Comparison of ENCODE assay signal across 9 cellular contexts in the genomic region with DNA sequence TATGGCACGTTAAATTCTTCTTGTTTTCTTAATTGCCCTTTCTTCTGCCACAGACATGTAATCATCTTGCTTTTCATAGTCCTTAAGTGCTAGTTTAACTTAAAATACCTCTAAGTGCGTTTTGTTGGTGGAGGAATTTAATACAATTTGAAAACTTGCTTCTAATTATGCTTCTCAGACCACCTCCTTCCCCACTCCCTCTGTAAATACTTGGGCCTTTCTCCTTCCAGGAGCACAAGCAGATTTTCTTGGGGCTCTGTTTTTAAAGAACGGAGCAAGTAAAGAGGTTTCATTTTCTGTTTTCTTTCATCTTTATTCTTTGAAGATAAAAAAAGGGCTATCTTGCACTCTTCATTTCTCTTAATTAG. TPM values are rescaled to one million over a fixed set of nuclear protein-coding genes. Genes with fewer than 3 reads are reported as not detected.
DNase-seq lines count a peak whose midpoint lies in the region; ATAC-seq and TF ChIP-seq lines count a peak whose summit lies in the region.
"Had no signal": no experiment of that assay in that cellular context is flagged by ENCODE, and none has a peak within 500 bp of the region (broad histone marks: within the 10 kb centered on the region; RNA-seq: fewer than 3 reads in every experiment).

No MANE protein-coding gene starts in this region.

- H2BK12ac ChIP-seq in H9 (ENCODE audit: insufficient read length, low read depth, low read length), result no peak overlapping the region

- H4K20me1 ChIP-seq in H9 (ENCODE audit: control insufficient read depth, insufficient read depth, insufficient read length), result no peaks in the 10 kb centered on the region

- no peak overlapping the region for H4K8ac ChIP-seq in H9 (replicated peaks; ENCODE audit: insufficient read length, low read depth, low read length)
- H4K8ac ChIP-seq in mesendoderm (ENCODE audit: low read depth, low read length), result no peak overlapping the region

- peak overlapping the region; percentile 60 for H3K27ac ChIP-seq in A673 (ENCODE audit: low read depth, low read length, poor library complexity, severe bottlenecking)
- no peak overlapping the region for H3K27ac ChIP-seq in H9 (ENCODE audit: insufficient read length, low read depth, low read length)
- H3K27ac ChIP-seq in angular gyrus (ENCODE audit: low read depth, low read length), result peak overlapping the region; percentile 38
- peak overlapping the region; percentile 41 for H3K27ac ChIP-seq in mesendoderm (ENCODE audit: low read depth, low read length)

- H3K9ac ChIP-seq in H9 (ENCODE audit: extremely low read depth, insufficient read length, low read length) (peak overlapping the region; percentile 37), mesendoderm (ENCODE audit: low read length) (peak overlapping the region; percentile 49)

- H3K4me1 ChIP-seq in A673 (ENCODE audit: insufficient read depth, low read length, poor library complexity, severe bottlenecking) (peaks cover 22% of the 10 kb centered on the region), H9 (ENCODE audit: insufficient read depth, low read length) (peaks cover 13% of the 10 kb centered on the region; the same call in 1 of the 2 replicates), mesendoderm (ENCODE audit: control insufficient read depth, low read depth, low read length) (peaks cover 4% of the 10 kb centered on the region)

- H3K36me3 ChIP-seq in A673 (ENCODE audit: insufficient read depth, low read length, poor library complexity, severe bottlenecking), result no peaks in the 10 kb centered on the region
- H3K36me3 ChIP-seq in mesendoderm (ENCODE audit: control insufficient read depth, insufficient read depth, low read length), result no peaks in the 10 kb centered on the region

- no peak overlapping the region for H3K4me3 Mint-ChIP-seq in H9

- no peak overlapping the region for H3K14ac ChIP-seq in H9 (ENCODE audit: insufficient read depth, low read length)

- H3K4ac ChIP-seq in H9 (ENCODE audit: low read depth, low read length), result no peak overlapping the region
- H3K4ac ChIP-seq in mesendoderm (ENCODE audit: low read depth, low read length), result no peak overlapping the region

- no peak overlapping the region for H2BK5ac ChIP-seq in H9 (ENCODE audit: insufficient read length, low read length)
- no peak overlapping the region for H2BK5ac ChIP-seq in mesendoderm (ENCODE audit: low read length)

- no peak for ATAC-seq in GM21367 (IDR thresholded peaks at IDR 0.05; ENCODE audit: unreplicated experiment)

- H3K36me3 Mint-ChIP-seq in H9 (ENCODE audit: insufficient read depth in 1 of 3, low read depth in 3 of 3), result peaks cover 0 to 25% (median 13%) of the 10 kb centered on the region in 3 experiments; a peak in 6 of 7 replicates

- H4K5ac ChIP-seq in H9 (ENCODE audit: insufficient read length, low read depth, low read length) (no peak overlapping the region), mesendoderm (ENCODE audit: low read length) (no peak overlapping the region)

- no peak overlapping the region for H2BK20ac ChIP-seq in H9 (ENCODE audit: low read depth, low read length, poor library complexity, severe bottlenecking)

- H3K4me2 ChIP-seq in H9 (ENCODE audit: insufficient read depth, insufficient read length, low read length) (peak overlapping the region; percentile 95), mesendoderm (ENCODE audit: low read length) (peak overlapping the region; percentile 32)

- no peak overlapping the region for H3K23ac ChIP-seq in H9 (ENCODE audit: insufficient read length, low read depth, low read length)
- H3K23ac ChIP-seq in mesendoderm (ENCODE audit: low read length), result no peak overlapping the region

- no peaks in the 10 kb centered on the region for H3K9me3 Mint-ChIP-seq in H9

- H3K79me1 ChIP-seq in H9 (ENCODE audit: insufficient read depth, low read depth, low read length, poor library complexity, severe bottlenecking) (no peaks in the 10 kb centered on the region), mesendoderm (ENCODE audit: low read length) (peaks cover 6% of the 10 kb centered on the region)

- H3K9me3 ChIP-seq in A673 (ENCODE audit: low read depth, low read length, poor library complexity, severe bottlenecking), result no peaks in the 10 kb centered on the region
- no peaks in the 10 kb centered on the region for H3K9me3 ChIP-seq in H9 (ENCODE audit: control insufficient read depth, low read depth, low read length)

- WGBS in H9 (ENCODE audit: extremely low coverage, insufficient read length, low lambda C conversion rate), result no CpG with 5 or more reads among the region's 3 CpGs
- WGBS in mesendoderm (ENCODE audit: extremely low coverage, insufficient coverage, low lambda C conversion rate), result no CpG with 5 or more reads among the region's 3 CpGs

- H3K27ac Mint-ChIP-seq in H9, result no peak overlapping the region

- no peaks in the 10 kb centered on the region for H3K27me3 Mint-ChIP-seq in H9 (ENCODE audit: low read depth)

- H3K4me3 ChIP-seq in A673 (ENCODE audit: low read depth, low read length, poor library complexity, severe bottlenecking) (peak overlapping the region; percentile 62), mesendoderm (ENCODE audit: low read length) (no peak overlapping the region)

- TF ChIP-seq CTCF in A673 (conservative IDR thresholded peaks at IDR 0.05; ENCODE audit: low read depth, low read length) (no peak), H9 (conservative IDR thresholded peaks at IDR 0.05) (no peak)

- no peak overlapping the region for H2AFZ ChIP-seq in H9 (ENCODE audit: low read length)

- no peaks in the 10 kb centered on the region for H3K27me3 ChIP-seq in A673 (replicated peaks; ENCODE audit: insufficient read depth, low read depth, low read length, poor library complexity)
- H3K27me3 ChIP-seq in H9 (ENCODE audit: insufficient read depth, low read length), result no peaks in the 10 kb centered on the region
- no peaks in the 10 kb centered on the region for H3K27me3 ChIP-seq in mesendoderm (ENCODE audit: insufficient read depth, low read length, poor library complexity)

- POLR2A ChIA-PET in A673 (lab: Charles Lee; ENCODE audit: low non-redundant PET), result no interaction called here

- peaks cover 11% of the 10 kb centered on the region for H3K23me2 ChIP-seq in H9 (ENCODE audit: insufficient read length, low read depth, low read length, poor library complexity, severe bottlenecking)

- CTCF ChIA-PET in A673 (lab: Charles Lee), result interaction anchor here (1.0 to 1.6 kb wide), 2 partner anchors 408 to 1338 kb away, joined by 3 to 8 read pairs; no protein-coding TSS in a partner anchor

- H3K79me2 ChIP-seq in H9 (ENCODE audit: insufficient read depth, low read length) (peaks cover 25% of the 10 kb centered on the region; the same call in 1 of the 2 replicates), mesendoderm (ENCODE audit: control insufficient read depth, insufficient read depth, low read length) (no peaks in the 10 kb centered on the region)

- H3K56ac ChIP-seq in H9 (ENCODE audit: insufficient read length, low read depth, low read length) (no peak overlapping the region), mesendoderm (ENCODE audit: low read length) (peak overlapping the region; percentile 77)

- H2BK15ac ChIP-seq in H9 (ENCODE audit: low read depth, low read length) (no peak overlapping the region), mesendoderm (replicated peaks; ENCODE audit: low read depth) (no peak overlapping the region)

- intact Hi-C loops in A673 (cut with micrococcal nuclease; ENCODE audit: unreplicated experiment), result loop anchor here (5.0 kb wide), 3 partner anchors 129 to 406 kb away; no protein-coding TSS in a partner anchor
- intact Hi-C loops in posterior cingulate gyrus (cut with DNase I), result no loop called here

- DNase-seq in A673 (ENCODE audit: low spot score) (peak; percentile 24), H9 (no peak), mesendoderm (no peak), NCI-H146 (lab: John Stamatoyannopoulos, UW) (no peak), posterior cingulate gyrus (no peak)
- DNase-seq in effector CD4-positive, alpha-beta T cell, result no peak
- DNase-seq: DND-41 had no signal

- BruUV-seq in A673 (replicated peaks; lab: Mats Ljungman, UMichigan), result TSS peak; percentile 97

- no peak overlapping the region for H3K18ac ChIP-seq in H9 (ENCODE audit: insufficient read length, low read depth, low read length)
- H3K18ac ChIP-seq in mesendoderm (ENCODE audit: low read length), result no peak overlapping the region

- H2AK5ac ChIP-seq in H9 (ENCODE audit: insufficient read length, low read length) (no peak overlapping the region), mesendoderm (ENCODE audit: low read length) (no peak overlapping the region)

- peaks cover 39 to 53% of the 10 kb centered on the region in 2 experiments for H3K4me1 Mint-ChIP-seq in H9

- H4K91ac ChIP-seq in H9 (ENCODE audit: insufficient read length, low read depth, low read length), result no peak overlapping the region

- no peak overlapping the region for H3T11ph ChIP-seq in H9 (ENCODE audit: low read length)

- no peak overlapping the region for H2BK120ac ChIP-seq in H9 (ENCODE audit: low read depth, low read length, poor library complexity, severe bottlenecking)
- H2BK120ac ChIP-seq in mesendoderm (ENCODE audit: low read depth, low read length), result no peak overlapping the region

RNA-seq across cellular contexts. Expression of gene PCDH18, which starts 0.6 kb away (rescaled TPM):
- total RNA-seq in A673 (2021), result 7.8 and 10.0 TPM in 2 replicates
- total RNA-seq in H9 (2021), result 60.7 and 61.7 TPM in 2 replicates
- 3.7 TPM for polyA plus RNA-seq in mesendoderm (2013, experiment 1 of 2)
- 3.5 TPM for polyA plus RNA-seq in mesendoderm (2013, experiment 2 of 2)
